In the genomic region with DNA sequence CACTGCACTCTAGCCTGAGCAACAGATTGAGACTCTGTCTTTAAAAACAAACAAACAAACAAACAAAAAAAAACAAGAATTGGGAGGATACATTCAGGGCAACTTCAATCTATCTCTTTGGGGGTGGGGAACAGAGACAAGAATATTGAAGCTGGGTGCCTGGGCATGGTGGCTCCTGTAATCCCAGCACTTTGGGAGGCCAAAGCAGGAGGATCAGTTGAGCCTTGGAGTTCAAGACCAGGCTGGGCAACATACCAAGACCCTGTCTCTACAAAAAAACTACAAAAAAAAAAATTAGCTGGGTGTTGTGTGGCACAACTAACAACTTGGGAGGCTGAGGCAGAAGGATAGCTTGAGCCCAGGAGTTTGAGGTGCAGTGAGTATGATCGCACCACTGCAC, we compare ENCODE assay signal across 11 cellular contexts. TPM values are rescaled to one million over a fixed set of nuclear protein-coding genes. Genes with fewer than 3 reads are reported as not detected.
DNase-seq lines count a peak whose midpoint lies in the region; ATAC-seq and TF ChIP-seq lines count a peak whose summit lies in the region.
"Had no signal": no experiment of that assay in that cellular context is flagged by ENCODE, and none has a peak within 500 bp of the region (broad histone marks: within the 10 kb centered on the region; RNA-seq: fewer than 3 reads in every experiment).

No MANE protein-coding gene starts in this region.

- DNase-seq in CD4-positive, alpha-beta memory T cell, result no peak
- DNase-seq in osteocyte (ENCODE audit: extremely low spot score, unreplicated experiment), result no peak
- no peak for DNase-seq in GM10266 (ENCODE audit: extremely low spot score)
- DNase-seq in NCI-H1048 (lab: John Stamatoyannopoulos, UW), result no peak
- DNase-seq in RPMI8226, result no peak
- DNase-seq: activated effector memory CD4-positive, alpha-beta T cell treated with anti-CD3 and anti-CD28 coated beads, Interleukin-2, amount 50 U/mL, for 16 hours; NCI-H146; small intestine had no signal

- POLR2A ChIA-PET in CD4-positive, alpha-beta memory T cell (lab: Charles Lee; ENCODE audit: partially characterized antibody), result interaction anchor here (1.1 to 8.1 kb wide), 4 partner anchors 15 to 142 kb away, joined by 3 to 81 read pairs (median 12); a partner anchor contains a TSS

- H3K9ac ChIP-seq in OCI-LY1 (ENCODE audit: low read length), result peak overlapping the region; percentile 84
- H3K9ac ChIP-seq in endocrine pancreas (ENCODE audit: control insufficient read depth, insufficient read depth, low read length), result peak overlapping the region; percentile 56

- peak overlapping the region; percentile 23 to 89 for H3K4me3 ChIP-seq in CD4-positive, alpha-beta memory T cell (ENCODE audit: low read length in 2 of 2)
- H3K4me3 ChIP-seq in OCI-LY1 (ENCODE audit: low read depth, low read length, poor library complexity, severe bottlenecking), result peak overlapping the region; percentile 76
- peak overlapping the region; percentile 30 for H3K4me3 ChIP-seq in endocrine pancreas (ENCODE audit: control insufficient read depth, insufficient read depth, low read length)

- ATAC-seq in HG02938 (IDR thresholded peaks at IDR 0.05; ENCODE audit: unreplicated experiment), result no peak

- H3K9me3 Mint-ChIP-seq in CD4-positive, alpha-beta memory T cell, result no peaks in the 10 kb centered on the region
- H3K9me3 Mint-ChIP-seq in osteocyte (ENCODE audit: unreplicated experiment), result no peaks in the 10 kb centered on the region

- peak overlapping the region; percentile 79 for H3K4me2 ChIP-seq in OCI-LY1 (ENCODE audit: low read length)

- H3K36me3 Mint-ChIP-seq in CD4-positive, alpha-beta memory T cell, result no peaks in the 10 kb centered on the region
- peaks cover 2% of the 10 kb centered on the region for H3K36me3 Mint-ChIP-seq in osteocyte (ENCODE audit: unreplicated experiment)

- H3K4me3 Mint-ChIP-seq in CD4-positive, alpha-beta memory T cell, result peak overlapping the region; percentile 77 to 90 (median 84)
- peak overlapping the region; percentile 76 for H3K4me3 Mint-ChIP-seq in osteocyte (ENCODE audit: unreplicated experiment)

- no peaks in the 10 kb centered on the region for H3K9me3 ChIP-seq in CD4-positive, alpha-beta memory T cell (ENCODE audit: control insufficient read depth in 1 of 2, low read length in 2 of 2)
- H3K9me3 ChIP-seq in OCI-LY1 (ENCODE audit: low read length) (no peaks in the 10 kb centered on the region), endocrine pancreas (ENCODE audit: control insufficient read depth, low read length) (no peaks in the 10 kb centered on the region)

- no peaks in the 10 kb centered on the region for H3K27me3 ChIP-seq in CD4-positive, alpha-beta memory T cell (ENCODE audit: insufficient read depth, low read length)
- no peaks in the 10 kb centered on the region for H3K27me3 ChIP-seq in OCI-LY1 (ENCODE audit: insufficient read depth, low read length)
- no peaks in the 10 kb centered on the region for H3K27me3 ChIP-seq in endocrine pancreas (ENCODE audit: control insufficient read depth, insufficient read depth, low read length)

- peaks cover 11 to 49% (median 35%) of the 10 kb centered on the region in 4 donors for H3K4me1 Mint-ChIP-seq in CD4-positive, alpha-beta memory T cell
- peaks cover 32% of the 10 kb centered on the region for H3K4me1 Mint-ChIP-seq in osteocyte (ENCODE audit: unreplicated experiment)

- no peak overlapping the region for H2AFZ ChIP-seq in OCI-LY1 (ENCODE audit: low read length)

- no peaks in the 10 kb centered on the region for H4K20me1 ChIP-seq in OCI-LY1 (ENCODE audit: insufficient read depth, low read length)

- H3K36me3 ChIP-seq in CD4-positive, alpha-beta memory T cell (ENCODE audit: insufficient read depth, low read length), result no peaks in the 10 kb centered on the region
- H3K36me3 ChIP-seq in OCI-LY1 (ENCODE audit: insufficient read depth, low read length) (no peaks in the 10 kb centered on the region; the same call in 1 of the 2 replicates), endocrine pancreas (ENCODE audit: control insufficient read depth, insufficient read depth, low read length) (no peaks in the 10 kb centered on the region)

- H3K9me2 ChIP-seq in OCI-LY1 (ENCODE audit: low read depth, low read length), result no peaks in the 10 kb centered on the region

- peak overlapping the region; percentile 59 for H3K27ac ChIP-seq in CD4-positive, alpha-beta memory T cell (ENCODE audit: low read depth, low read length)
- no peak overlapping the region for H3K27ac ChIP-seq in OCI-LY1 (ENCODE audit: low read depth, low read length, poor library complexity, severe bottlenecking)

- peaks cover 47% of the 10 kb centered on the region for H3K4me1 ChIP-seq in CD4-positive, alpha-beta memory T cell (ENCODE audit: insufficient read depth, low read length)
- H3K4me1 ChIP-seq in OCI-LY1 (ENCODE audit: insufficient read depth, low read length, severe bottlenecking) (peaks cover 56% of the 10 kb centered on the region), endocrine pancreas (ENCODE audit: control insufficient read depth, insufficient read depth, low read length) (no peaks in the 10 kb centered on the region)

- H3K79me2 ChIP-seq in OCI-LY1 (ENCODE audit: insufficient read depth, low read length), result peaks cover 22% of the 10 kb centered on the region

- peak overlapping the region; percentile 51 to 84 (median 76) for H3K27ac Mint-ChIP-seq in CD4-positive, alpha-beta memory T cell
- peak overlapping the region; percentile 56 for H3K27ac Mint-ChIP-seq in osteocyte (ENCODE audit: unreplicated experiment)

- CTCF ChIA-PET in CD4-positive, alpha-beta memory T cell (lab: Charles Lee; ENCODE audit: partially characterized antibody), result interaction anchor here (6.0 kb wide), 1 partner anchor 45 kb away, joined by 35 read pairs; no protein-coding TSS in a partner anchor

- H3F3A ChIP-seq in OCI-LY1 (ENCODE audit: insufficient read depth, low read length), result no peaks in the 10 kb centered on the region

- no peak for TF ChIP-seq CTCF in OCI-LY1 (IDR thresholded peaks at IDR 0.05; ENCODE audit: low read length)
- no peak for TF ChIP-seq CTCF in osteocyte (IDR thresholded peaks at IDR 0.05)
- no peak for TF ChIP-seq CTCF in GM10266 (IDR thresholded peaks at IDR 0.05; ENCODE audit: control insufficient read depth, insufficient read depth, low read depth, missing control alignments)

- intact Hi-C loops in CD4-positive, alpha-beta memory T cell (cut with micrococcal nuclease), result loop anchor here (5.0 kb wide), 3 partner anchors 142 to 1182 kb away; a partner anchor contains a TSS

- H3K27me3 Mint-ChIP-seq in CD4-positive, alpha-beta memory T cell, result no peaks in the 10 kb centered on the region
- H3K27me3 Mint-ChIP-seq in osteocyte (ENCODE audit: unreplicated experiment), result no peaks in the 10 kb centered on the region

RNA-seq across cellular contexts. Expression of a gene that starts 1.2 kb away (rescaled TPM):
- total RNA-seq in CD4-positive, alpha-beta memory T cell, result 10 to 100 TPM; 38.8 to 42.8 TPM
- 10 to 100 TPM in 1 of 2 donors, 1 to 10 TPM in 1; 6.5 to 12.2 TPM for polyA plus RNA-seq in CD4-positive, alpha-beta memory T cell
- total RNA-seq in osteocyte, result 48.2 and 49.9 TPM in 2 replicates

RNA-seq across cellular contexts. Expression of a gene that starts 16.4 kb away (rescaled TPM):
- total RNA-seq in CD4-positive, alpha-beta memory T cell, result 10 to 100 TPM; 54.8 to 57.4 TPM
- polyA plus RNA-seq in CD4-positive, alpha-beta memory T cell, result 10 to 100 TPM in 1 of 2 donors, 1 to 10 TPM in 1; 1.1 to 11.7 TPM
- total RNA-seq in osteocyte, result 63.4 and 66.4 TPM in 2 replicates
